11 cellular contexts compared by ENCODE assay signal in genomic region chr11:93481279-93481678, GRCh38.
"Had no signal": no experiment of that assay in that cellular context is flagged by ENCODE, and none has a peak within 500 bp of the region (broad histone marks: within the 10 kb centered on the region; RNA-seq: fewer than 3 reads in every experiment).

No MANE protein-coding gene starts in this region.

- H3K36me3 Mint-ChIP-seq: natural killer cell treated with Interleukin-12 subunit alpha and Interleukin-12 subunit beta and Interleukin-15 and Interleukin-18, amount 100 ng/mL, for 72 hours had no signal

- H3K9me3 Mint-ChIP-seq: activated CD4-positive, alpha-beta memory T cell treated with anti-CD3 and anti-CD28 coated beads, Interleukin-2, amount 10 ng/mL, durations not matched to agents 7 days and 5 days; activated T-cell treated with anti-CD3 and anti-CD28 coated beads, Interleukin-2, amount 50 U/mL, for 4 hours; natural killer cell treated with Interleukin-12 subunit alpha and Interleukin-12 subunit beta and Interleukin-15 and Interleukin-18, amount 100 ng/mL, for 72 hours had no signal

- H3K4me1 Mint-ChIP-seq: activated CD4-positive, alpha-beta memory T cell treated with anti-CD3 and anti-CD28 coated beads, Interleukin-2, amount 10 ng/mL, durations not matched to agents 7 days and 5 days had no signal

- H3K27me3 Mint-ChIP-seq: activated CD4-positive, alpha-beta memory T cell treated with anti-CD3 and anti-CD28 coated beads, Interleukin-2, amount 10 ng/mL, durations not matched to agents 7 days and 5 days; natural killer cell treated with Interleukin-12 subunit alpha and Interleukin-12 subunit beta and Interleukin-15 and Interleukin-18, amount 100 ng/mL, for 72 hours had no signal

- ATAC-seq: activated T-cell treated with anti-CD3 and anti-CD28 coated beads, Interleukin-2, amount 50 U/mL, for 4 hours; gastrocnemius medialis; natural killer cell treated with Interleukin-12 subunit alpha and Interleukin-12 subunit beta and Interleukin-15 and Interleukin-18, amount 100 ng/mL, for 72 hours; SK-N-SH treated with all-trans-retinoic acid at 6 μM for 48 hours had no signal

- DNase-seq: activated CD4-positive, alpha-beta memory T cell treated with anti-CD3 and anti-CD28 coated beads, Interleukin-2, amount 10 ng/mL, durations not matched to agents 7 days and 5 days; activated effector memory CD4-positive, alpha-beta T cell treated with Interleukin-2 at 50 U/mL for 16 hours; activated naive CD4-positive, alpha-beta T cell treated with anti-CD3 and anti-CD28 coated beads, Interleukin-2, amount 50 U/mL, for 16 hours; activated T-cell treated with anti-CD3 and anti-CD28 coated beads, Interleukin-2, amount 50 U/mL, for 4 hours; effector CD4-positive, alpha-beta T cell; gastrocnemius medialis; mesenchymal stem cell; stimulated activated CD4-positive, alpha-beta T cell treated with anti-CD3 and anti-CD28 coated beads, Interleukin-4, amount 100 ng/mL, for 24 hours; stimulated activated naive CD4-positive, alpha-beta T cell treated with Interleukin-2 at 50 U/mL for 16 hours had no signal

- H3K27ac Mint-ChIP-seq: activated CD4-positive, alpha-beta memory T cell treated with anti-CD3 and anti-CD28 coated beads, Interleukin-2, amount 10 ng/mL, durations not matched to agents 7 days and 5 days; natural killer cell treated with Interleukin-12 subunit alpha and Interleukin-12 subunit beta and Interleukin-15 and Interleukin-18, amount 100 ng/mL, for 72 hours had no signal

- H3K4me3 Mint-ChIP-seq: activated CD4-positive, alpha-beta memory T cell treated with anti-CD3 and anti-CD28 coated beads, Interleukin-2, amount 10 ng/mL, durations not matched to agents 7 days and 5 days; activated T-cell treated with anti-CD3 and anti-CD28 coated beads, Interleukin-2, amount 50 U/mL, for 4 hours; natural killer cell treated with Interleukin-12 subunit alpha and Interleukin-12 subunit beta and Interleukin-15 and Interleukin-18, amount 100 ng/mL, for 72 hours had no signal
